Comparison of ENCODE assay signal across 17 cellular contexts in the genomic region with DNA sequence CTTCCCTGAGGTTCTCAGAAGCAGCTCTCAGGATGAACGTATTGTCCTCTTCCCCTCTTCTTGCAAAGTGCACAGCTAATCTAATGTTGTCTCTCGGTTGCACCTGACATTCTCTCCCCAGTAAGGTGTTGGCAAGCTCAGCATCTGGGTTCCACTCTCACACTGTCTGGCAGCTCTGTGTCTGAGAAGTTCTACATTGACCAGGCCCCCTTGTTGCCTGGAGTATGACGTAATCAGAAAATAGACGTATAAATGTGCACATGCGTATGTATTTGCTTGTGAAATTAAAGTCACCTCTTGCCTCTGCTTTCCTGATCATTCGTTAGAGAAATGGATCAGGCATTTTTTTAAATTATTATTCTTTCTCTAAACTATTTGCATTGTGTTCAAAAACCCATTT.
"Had no signal": no experiment of that assay in that cellular context is flagged by ENCODE, and none has a peak within 500 bp of the region (broad histone marks: within the 10 kb centered on the region; RNA-seq: fewer than 3 reads in every experiment).

No MANE protein-coding gene starts in this region.

- H3K27me3 Mint-ChIP-seq: naive B cell; stimulated activated naive CD8-positive, alpha-beta T cell treated with anti-CD3 and anti-CD28 coated beads, Interleukin-15, amount 100 ng/mL, for 72 hours had no signal

- ATAC-seq: left ventricle myocardium superior; stimulated activated naive CD8-positive, alpha-beta T cell treated with anti-CD3 and anti-CD28 coated beads, Interleukin-15, amount 100 ng/mL, for 72 hours had no signal

- H3K4me3 Mint-ChIP-seq: endodermal cell; stimulated activated naive CD8-positive, alpha-beta T cell treated with anti-CD3 and anti-CD28 coated beads, Interleukin-15, amount 100 ng/mL, for 72 hours had no signal

- H3K4me1 Mint-ChIP-seq: endodermal cell had no signal

- DNase-seq: effector CD4-positive, alpha-beta T cell; endodermal cell; foreskin melanocyte; head of caudate nucleus; left colon; left ventricle myocardium superior; mesendoderm; naive B cell; occipital lobe; retina; sigmoid colon; small intestine; stimulated activated CD4-positive, alpha-beta T cell treated with anti-CD3 and anti-CD28 coated beads, Interleukin-2, amount 100 ng/mL, for 48 hours; stimulated activated naive CD8-positive, alpha-beta T cell treated with anti-CD3 and anti-CD28 coated beads, Interleukin-15, amount 100 ng/mL, for 72 hours; substantia nigra; transverse colon had no signal

- H3K27ac Mint-ChIP-seq: endodermal cell had no signal

- H3K9me3 Mint-ChIP-seq: endodermal cell; naive B cell; nephron; stimulated activated naive CD8-positive, alpha-beta T cell treated with anti-CD3 and anti-CD28 coated beads, Interleukin-15, amount 100 ng/mL, for 72 hours had no signal
